12 cellular contexts compared by ENCODE assay signal in the genomic region with DNA sequence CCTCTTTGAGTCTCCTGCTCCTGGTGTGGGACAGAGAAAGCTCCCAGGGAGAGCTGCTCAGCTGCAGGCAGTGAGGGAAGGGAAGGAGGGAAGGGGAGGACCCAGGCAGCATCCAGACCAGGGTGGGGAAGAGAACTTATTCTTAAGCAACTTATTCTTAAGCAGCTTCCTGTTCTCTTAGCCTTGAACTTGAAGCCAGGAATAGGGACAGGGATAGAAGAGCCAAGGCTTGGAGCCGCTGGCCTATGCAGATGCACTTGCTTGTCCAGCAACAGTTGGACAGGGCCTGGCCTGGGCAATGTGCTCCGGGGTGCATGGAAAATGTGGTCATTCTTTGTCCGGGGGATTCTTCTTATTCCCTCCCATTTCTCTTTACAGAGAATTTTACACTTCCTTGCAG. TPM values are rescaled to one million over a fixed set of nuclear protein-coding genes. Genes with fewer than 3 reads are reported as not detected.
DNase-seq lines count a peak whose midpoint lies in the region; ATAC-seq and TF ChIP-seq lines count a peak whose summit lies in the region.
"Had no signal": no experiment of that assay in that cellular context is flagged by ENCODE, and none has a peak within 500 bp of the region (broad histone marks: within the 10 kb centered on the region; RNA-seq: fewer than 3 reads in every experiment).

No MANE protein-coding gene starts in this region.

- H3K79me2 ChIP-seq in DOHH2 (ENCODE audit: control insufficient read depth, low read length), result no peaks in the 10 kb centered on the region

- ATAC-seq in GM19324 (IDR thresholded peaks at IDR 0.05; ENCODE audit: low FRiP score, unreplicated experiment), result no peak

- H3K9me2 ChIP-seq in DOHH2 (replicated peaks; ENCODE audit: control insufficient read depth, low read length), result no peaks in the 10 kb centered on the region

- POLR2A ChIA-PET in RWPE1 (lab: Yijun Ruan, JAX; ENCODE audit: low non-redundant PET), result no interaction called here

- no peak overlapping the region for H3K27ac ChIP-seq in DOHH2 (ENCODE audit: low read depth, low read length)
- peak overlapping the region; percentile 95 for H3K27ac ChIP-seq in RWPE1
- H3K27ac ChIP-seq in ovary, result peak overlapping the region; percentile 40 to 82

- no peak for DNase-seq in RWPE1 (ENCODE audit: low spot score)
- DNase-seq in fibroblast of peridontal ligament (ENCODE audit: extremely low read depth), result peak; percentile 22
- peak in 3 of 5 donors; percentile 39 to 52 (median 45) for DNase-seq in ovary
- no peak for DNase-seq in NCI-H2196 (lab: John Stamatoyannopoulos, UW; ENCODE audit: unreplicated experiment)
- no peak for DNase-seq in NK-92 (lab: John Stamatoyannopoulos, UW; ENCODE audit: unreplicated experiment)
- no peak for DNase-seq in NCI-H1930 (lab: John Stamatoyannopoulos, UW)
- DNase-seq: activated naive CD4-positive, alpha-beta T cell; posterior cingulate gyrus; stimulated activated naive B cell treated with anti-CD40 and anti-IgM and Interleukin-4, amounts not matched to agents 10 μg/mL and 1 μg/mL and 100 μg/mL, for 72 hours; T-helper 9 cell had no signal

- TF ChIP-seq POLR2A in ovary (IDR thresholded peaks at IDR 0.05), result no peak

- H3K4me2 ChIP-seq in DOHH2 (ENCODE audit: low read length), result 0 out of 2 replicates have a peak overlapping the region, but pooled peaks have one; percentile 16

- H3F3A ChIP-seq in DOHH2 (ENCODE audit: control insufficient read depth, insufficient read depth), result no peaks in the 10 kb centered on the region

- 5 to 10% (median 6%) methylated on average over 3 of the region's 3 CpGs for WGBS in ovary, 3 donors

- H3K27me3 ChIP-seq in DOHH2 (ENCODE audit: control insufficient read depth, low read length), result peaks cover 11% of the 10 kb centered on the region
- H3K27me3 ChIP-seq in ovary, result no peaks in the 10 kb centered on the region

- H4K20me1 ChIP-seq in DOHH2 (ENCODE audit: control insufficient read depth, insufficient read depth, low read depth, low read length), result no peaks in the 10 kb centered on the region

- H3K36me3 ChIP-seq in DOHH2 (ENCODE audit: control insufficient read depth, low read length) (no peaks in the 10 kb centered on the region), ovary (no peaks in the 10 kb centered on the region)

- no peak for TF ChIP-seq EP300 in ovary (IDR thresholded peaks at IDR 0.05)

- H3K9me3 ChIP-seq in DOHH2 (ENCODE audit: control insufficient read depth, insufficient read depth, low read length), result no peaks in the 10 kb centered on the region
- H3K9me3 ChIP-seq in ovary, result no peaks in the 10 kb centered on the region

- TF ChIP-seq CTCF in DOHH2 (IDR thresholded peaks at IDR 0.05; ENCODE audit: low read depth, low read length, poor library complexity, severe bottlenecking), result no peak
- TF ChIP-seq CTCF in RWPE1 (conservative IDR thresholded peaks at IDR 0.05; ENCODE audit: low read depth), result no peak
- peak in 1 of 3 donors; percentile 3 for TF ChIP-seq CTCF in ovary (IDR thresholded peaks at IDR 0.05)

- CTCF ChIA-PET in RWPE1 (lab: Yijun Ruan, JAX), result interaction anchor here (0.6 to 2.4 kb wide), 2 partner anchors 8 to 293 kb away, joined by 3 to 8 read pairs; no protein-coding TSS in a partner anchor

- intact Hi-C loops in ovary (cut with DNase I), result loop anchor here in 1 of 4 donors (10.0 kb wide), 2 partner anchors 148 to 488 kb away; partner anchors contain the start of gene IARS1

- H3K4me1 ChIP-seq in DOHH2 (ENCODE audit: control insufficient read depth, low read length), result peaks cover 6% of the 10 kb centered on the region
- H3K4me1 ChIP-seq in ovary (ENCODE audit: insufficient read depth), result peaks cover 10% of the 10 kb centered on the region

- H3K4me3 ChIP-seq in DOHH2 (ENCODE audit: low read length), result no peak overlapping the region
- H3K4me3 ChIP-seq in ovary, result no peak overlapping the region

RNA-seq across cellular contexts. Expression of gene SPTLC1, which starts 31.4 kb away (rescaled TPM):
- 10 to 100 TPM; 60.1 to 80.2 (median 72.0) TPM for total RNA-seq in ovary
- polyA plus RNA-seq in ovary, result 10 to 100 TPM; 54.3 to 77.7 TPM

Comparison
In these comparisons a context has a peak if more than half of its experiments do, and no peak if none do; other contexts are left out.
1. DNase-seq: peak in fibroblast of peridontal ligament (single experiment) and ovary (3 of 5); none in RWPE1 (single experiment), NCI-H2196 (single experiment), NK-92 (single experiment) and NCI-H1930 (0 of 2).